In the genomic region with DNA sequence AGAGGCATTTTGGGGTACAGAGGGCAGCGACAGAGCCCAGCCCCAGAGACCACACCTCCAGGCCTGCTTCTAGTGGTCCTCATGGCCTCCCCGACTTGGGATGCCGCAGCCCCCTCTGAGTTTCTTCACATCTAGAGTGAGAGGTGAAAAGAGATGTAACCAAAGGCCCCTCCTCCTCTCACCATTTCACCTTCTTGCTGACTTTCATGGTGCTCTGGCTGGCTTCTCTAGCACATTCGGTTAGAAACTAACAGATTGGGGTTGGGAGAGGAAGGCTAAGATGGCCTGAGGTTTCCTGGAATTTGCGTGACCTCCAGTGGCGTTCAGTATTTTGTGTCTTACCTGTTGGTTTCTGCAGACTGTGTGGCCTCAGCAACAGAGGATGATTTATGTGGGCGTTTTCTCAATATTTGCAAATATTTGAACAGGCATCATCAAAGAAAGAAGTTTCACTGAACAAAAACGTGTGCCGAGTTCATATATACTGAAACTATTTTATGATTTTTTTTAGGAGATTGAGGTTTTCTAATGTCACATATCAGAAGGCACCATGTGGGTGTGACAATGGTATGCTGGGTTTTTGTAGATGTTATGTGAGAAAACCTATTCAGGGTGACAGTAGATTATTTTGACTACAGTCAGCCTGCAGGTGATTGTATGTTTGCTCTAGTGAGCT, we compare ENCODE assay signal across 18 cellular contexts.
DNase-seq lines count a peak whose midpoint lies in the region; ATAC-seq lines count a peak whose summit lies in the region.
"Had no signal": no experiment of that assay in that cellular context is flagged by ENCODE, and none has a peak within 500 bp of the region (broad histone marks: within the 10 kb centered on the region; RNA-seq: fewer than 3 reads in every experiment).

No MANE protein-coding gene starts in this region.

- H3K79me1 ChIP-seq in neuronal stem cell (ENCODE audit: low read depth, low read length): no peaks in the 10 kb centered on the region

- H3K23ac ChIP-seq in neuronal stem cell (ENCODE audit: low read depth, low read length, poor library complexity): no peak overlapping the region

- H3K4me3 Mint-ChIP-seq in activated CD4-positive, alpha-beta T cell treated with anti-CD3 and anti-CD28 coated beads for 36 hours: no peak overlapping the region
- peak overlapping the region; percentile 57 for H3K4me3 Mint-ChIP-seq in activated naive CD8-positive, alpha-beta T cell
- H3K4me3 Mint-ChIP-seq: activated CD4-positive, alpha-beta memory T cell treated with anti-CD3 and anti-CD28 coated beads, Interleukin-2, amount 10 ng/mL, durations not matched to agents 7 days and 5 days; HFFc6 had no signal

- DNase-seq in activated CD4-positive, alpha-beta T cell treated with anti-CD3 and anti-CD28 coated beads for 36 hours: peak; percentile 24
- DNase-seq in activated CD4-positive, alpha-beta T cell treated with anti-CD3 and anti-CD28 coated beads for 4 hours: no peak
- DNase-seq in neuronal stem cell (ENCODE audit: low spot score): no peak
- DNase-seq in ureter (ENCODE audit: low spot score): no peak
- no peak for DNase-seq in SHP77 (lab: John Stamatoyannopoulos, UW)
- no peak for DNase-seq in central memory CD4-positive, alpha-beta T cell
- DNase-seq: activated CD4-positive, alpha-beta memory T cell treated with anti-CD3 and anti-CD28 coated beads, Interleukin-2, amount 10 ng/mL, durations not matched to agents 7 days and 5 days; amygdala; Calu3; cortex of kidney; esophagus squamous epithelium; HFFc6; hippocampal formation; NCI-H510A treated with DMSO at 0.1 percent for 48 hours; testis had no signal

- no peak overlapping the region for H3K14ac ChIP-seq in neuronal stem cell (ENCODE audit: low read length)

- peaks cover 21 to 22% of the 10 kb centered on the region in 2 donors for H3K4me1 ChIP-seq in neuronal stem cell (ENCODE audit: control insufficient read depth in 2 of 2, insufficient read depth in 1 of 2, low read depth in 1 of 2, low read length in 2 of 2)
- H3K4me1 ChIP-seq: esophagus squamous epithelium, testis had no signal

- no peak overlapping the region for H4K8ac ChIP-seq in neuronal stem cell (ENCODE audit: low read depth, low read length)

- ATAC-seq in activated CD4-positive, alpha-beta T cell treated with anti-CD3 and anti-CD28 coated beads for 36 hours: peak; percentile 27
- ATAC-seq in GM18909 (IDR thresholded peaks at IDR 0.05; ENCODE audit: poor library complexity, unreplicated experiment): peak; percentile 16

- peak overlapping the region; percentile 58 for H3K18ac ChIP-seq in neuronal stem cell (ENCODE audit: low read length)

- no peak overlapping the region for H3K4me2 ChIP-seq in neuronal stem cell (ENCODE audit: insufficient read depth, low read length, poor library complexity, severe bottlenecking)

- intact Hi-C loops in activated CD4-positive, alpha-beta T cell treated with anti-CD3 and anti-CD28 coated beads for 36 hours (cut with DNase I, micrococcal nuclease): loop anchor here in 1 of 2 experiments (2.0 to 5.0 kb wide), 2 partner anchors 40 to 61 kb away; no protein-coding TSS in a partner anchor

- no peaks in the 10 kb centered on the region for H3K36me3 Mint-ChIP-seq in activated CD4-positive, alpha-beta T cell treated with anti-CD3 and anti-CD28 coated beads for 36 hours (ENCODE audit: low read depth)
- peaks cover 2% of the 10 kb centered on the region for H3K36me3 Mint-ChIP-seq in activated naive CD8-positive, alpha-beta T cell

- H3K36me3 ChIP-seq in neuronal stem cell (replicated peaks in 1 of 2; ENCODE audit: control insufficient read depth in 2 of 2, insufficient read depth in 2 of 2, low read length in 2 of 2): no peaks in the 10 kb centered on the region
- H3K36me3 ChIP-seq: esophagus squamous epithelium had no signal

- no peak overlapping the region for H3K4ac ChIP-seq in neuronal stem cell (ENCODE audit: low read length)

- no peak overlapping the region for H4K91ac ChIP-seq in neuronal stem cell (ENCODE audit: low read depth, low read length, poor library complexity)

- peak overlapping the region; percentile 70 for H2BK15ac ChIP-seq in neuronal stem cell (ENCODE audit: low read length)

- no peak overlapping the region for H3K9ac ChIP-seq in neuronal stem cell (ENCODE audit: low read depth, low read length, poor library complexity)

- H2BK12ac ChIP-seq in neuronal stem cell (ENCODE audit: low read length): no peak overlapping the region

- H3K27ac Mint-ChIP-seq in activated CD4-positive, alpha-beta T cell treated with anti-CD3 and anti-CD28 coated beads for 36 hours: peak overlapping the region; percentile 8
- peak overlapping the region; percentile 90 for H3K27ac Mint-ChIP-seq in activated naive CD8-positive, alpha-beta T cell
- H3K27ac Mint-ChIP-seq: activated CD4-positive, alpha-beta memory T cell treated with anti-CD3 and anti-CD28 coated beads, Interleukin-2, amount 10 ng/mL, durations not matched to agents 7 days and 5 days; HFFc6 had no signal

- WGBS in neuronal stem cell (ENCODE audit: extremely low coverage in 2 of 2, insufficient read length in 2 of 2, insufficient replicate concordance in 1 of 2), 2 donors: no CpG with 5 or more reads among the region's 9 CpGs

- H3K9me3 ChIP-seq in neuronal stem cell (replicated peaks in 1 of 2; ENCODE audit: control insufficient read depth in 2 of 2, insufficient read depth in 1 of 2, low read depth in 1 of 2, low read length in 2 of 2): no peaks in the 10 kb centered on the region
- H3K9me3 ChIP-seq: esophagus squamous epithelium, testis had no signal

- no peak overlapping the region for H2AFZ ChIP-seq in neuronal stem cell (ENCODE audit: low read length)

- peaks cover 53% of the 10 kb centered on the region for H3K27me3 Mint-ChIP-seq in activated CD4-positive, alpha-beta T cell treated with anti-CD3 and anti-CD28 coated beads for 36 hours
- no peaks in the 10 kb centered on the region for H3K27me3 Mint-ChIP-seq in activated naive CD8-positive, alpha-beta T cell

- peaks cover 49% of the 10 kb centered on the region for H3K4me1 Mint-ChIP-seq in activated CD4-positive, alpha-beta T cell treated with anti-CD3 and anti-CD28 coated beads for 36 hours
- H3K4me1 Mint-ChIP-seq in activated naive CD8-positive, alpha-beta T cell (ENCODE audit: low read depth): peaks cover 56% of the 10 kb centered on the region

- CTCF ChIA-PET in activated CD4-positive, alpha-beta T cell treated with anti-CD3 and anti-CD28 coated beads for 36 hours (lab: Charles Lee): no interaction called here

- H2BK120ac ChIP-seq in neuronal stem cell (ENCODE audit: low read depth, low read length): peak overlapping the region; percentile 32

- no peaks in the 10 kb centered on the region for H3K27me3 ChIP-seq in neuronal stem cell (ENCODE audit: control insufficient read depth in 3 of 3, insufficient read depth in 3 of 3, low read depth in 1 of 3, low read length in 3 of 3)
- H3K27me3 ChIP-seq: testis had no signal

- POLR2A ChIA-PET in activated CD4-positive, alpha-beta T cell treated with anti-CD3 and anti-CD28 coated beads for 36 hours (lab: Charles Lee): no interaction called here

- no peak overlapping the region for H3K4me3 ChIP-seq in neuronal stem cell (ENCODE audit: low read length in 2 of 2)
- H3K4me3 ChIP-seq: esophagus squamous epithelium, skin epidermis, testis had no signal

- H3K9me3 Mint-ChIP-seq in activated CD4-positive, alpha-beta T cell treated with anti-CD3 and anti-CD28 coated beads for 36 hours (ENCODE audit: low read depth): peaks cover 4% of the 10 kb centered on the region
- peaks cover 5% of the 10 kb centered on the region for H3K9me3 Mint-ChIP-seq in activated naive CD8-positive, alpha-beta T cell (ENCODE audit: low read depth)
- H3K9me3 Mint-ChIP-seq: HFFc6 had no signal

- peak overlapping the region; percentile 22 for H2BK5ac ChIP-seq in neuronal stem cell (ENCODE audit: low read length)

- no peak overlapping the region for H2AK5ac ChIP-seq in neuronal stem cell (ENCODE audit: low read depth, low read length)

- no peak overlapping the region for H3K27ac ChIP-seq in neuronal stem cell (replicated peaks; ENCODE audit: low read length)
- H3K27ac ChIP-seq: esophagus squamous epithelium, skin epidermis, testis had no signal
